21 cellular contexts compared by ENCODE assay signal in the genomic region with DNA sequence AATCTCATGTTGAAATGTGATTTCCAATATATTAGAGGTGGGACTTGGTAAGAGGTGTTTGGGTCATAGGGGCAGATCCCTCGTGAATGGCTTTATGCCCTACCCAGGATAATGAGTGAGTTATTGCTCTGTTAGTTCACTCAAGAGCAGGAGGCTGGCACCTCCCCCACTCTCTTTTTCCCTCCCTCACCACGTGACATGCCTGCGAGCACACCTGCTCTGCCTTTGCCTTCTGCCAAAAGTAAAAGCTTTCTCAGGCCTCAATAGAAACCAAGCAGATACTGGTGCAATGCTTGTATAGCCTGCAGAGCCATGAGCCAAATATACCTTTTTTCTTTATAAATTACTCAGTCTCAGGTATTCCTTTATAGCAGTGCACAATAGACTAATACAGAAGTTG.
DNase-seq lines count a peak whose midpoint lies in the region; ATAC-seq and TF ChIP-seq lines count a peak whose summit lies in the region.
"Had no signal": no experiment of that assay in that cellular context is flagged by ENCODE, and none has a peak within 500 bp of the region (broad histone marks: within the 10 kb centered on the region; RNA-seq: fewer than 3 reads in every experiment).

No MANE protein-coding gene starts in this region.

- peaks cover 13% of the 10 kb centered on the region for H3K4me1 Mint-ChIP-seq in WTC11
- H3K4me1 Mint-ChIP-seq: activated naive CD8-positive, alpha-beta T cell treated with anti-CD3 and anti-CD28 coated beads, Interleukin-2, amount 10 ng/mL, durations not matched to agents 7 days and 5 days; T-cell had no signal

- intact Hi-C loops in left lung (cut with DNase I) = no loop called here

- no peak overlapping the region for H3K4me3 Mint-ChIP-seq in WTC11
- H3K4me3 Mint-ChIP-seq: activated CD4-positive, alpha-beta memory T cell treated with anti-CD3 and anti-CD28 coated beads for 36 hours; activated naive CD8-positive, alpha-beta T cell treated with anti-CD3 and anti-CD28 coated beads, Interleukin-2, amount 10 ng/mL, durations not matched to agents 7 days and 5 days; T-cell had no signal

- no peaks in the 10 kb centered on the region for H3K4me1 ChIP-seq in left lung
- H3K4me1 ChIP-seq: lower lobe of right lung, Peyer's patch, SJSA1 had no signal

- no peaks in the 10 kb centered on the region for H3K27me3 ChIP-seq in left lung
- H3K27me3 ChIP-seq: Peyer's patch, SJSA1, tibial nerve had no signal

- no peak overlapping the region for H3K27ac Mint-ChIP-seq in WTC11
- H3K27ac Mint-ChIP-seq: activated CD4-positive, alpha-beta memory T cell treated with anti-CD3 and anti-CD28 coated beads for 36 hours; activated naive CD8-positive, alpha-beta T cell treated with anti-CD3 and anti-CD28 coated beads, Interleukin-2, amount 10 ng/mL, durations not matched to agents 7 days and 5 days; T-cell had no signal

- H3K9me3 ChIP-seq in left lung = no peaks in the 10 kb centered on the region
- H3K9me3 ChIP-seq: lower lobe of right lung, Peyer's patch, SJSA1, tibial nerve had no signal

- H3K36me3 ChIP-seq in left lung = no peaks in the 10 kb centered on the region
- H3K36me3 ChIP-seq: lower lobe of right lung, Peyer's patch, SJSA1, tibial nerve had no signal

- TF ChIP-seq CTCF in WTC11 (IDR thresholded peaks at IDR 0.05) = no peak
- TF ChIP-seq CTCF in left lung (IDR thresholded peaks at IDR 0.05) = no peak

- no peak overlapping the region for H3K4me3 ChIP-seq in left lung
- H3K4me3 ChIP-seq: lower lobe of right lung, Peyer's patch, SJSA1, tibial nerve had no signal

- CTCF ChIA-PET in WTC11 (lab: Charles Lee) = no interaction called here

- peak; percentile 65 for ATAC-seq in WTC11
- ATAC-seq in HG02852 (IDR thresholded peaks at IDR 0.05; ENCODE audit: unreplicated experiment) = no peak
- ATAC-seq in left lung = no peak
- ATAC-seq: activated CD4-positive, CD25-positive, alpha-beta regulatory T cell treated with anti-CD3 and anti-CD28 coated beads, Interleukin-2, amount 50 U/mL, for 24 hours; lower lobe of right lung; T-cell had no signal

- no peaks in the 10 kb centered on the region for H3K36me3 Mint-ChIP-seq in WTC11
- H3K36me3 Mint-ChIP-seq: activated CD4-positive, alpha-beta memory T cell treated with anti-CD3 and anti-CD28 coated beads for 36 hours; activated naive CD8-positive, alpha-beta T cell treated with anti-CD3 and anti-CD28 coated beads, Interleukin-2, amount 10 ng/mL, durations not matched to agents 7 days and 5 days; T-cell had no signal

- H3K27me3 Mint-ChIP-seq in WTC11 (ENCODE audit: low read depth) = peaks cover 37% of the 10 kb centered on the region
- H3K27me3 Mint-ChIP-seq: activated CD4-positive, alpha-beta memory T cell treated with anti-CD3 and anti-CD28 coated beads for 36 hours had no signal

- POLR2A ChIA-PET in WTC11 (lab: Charles Lee) = no interaction called here

- DNase-seq in DMS153 (lab: John Stamatoyannopoulos, UW) = peak; percentile 27
- DNase-seq in DMS53 treated with DMSO at 0.1 percent for 48 hours (lab: John Stamatoyannopoulos, UW; ENCODE audit: unreplicated experiment) = peak; percentile 48
- DNase-seq in NCI-H2029 treated with DMSO at 0.1 percent for 48 hours (lab: John Stamatoyannopoulos, UW) = peak; percentile 25
- DNase-seq in WTC11 (ENCODE audit: low spot score) = peak; percentile 38
- DNase-seq in activated effector memory CD4-positive, alpha-beta T cell treated with Interleukin-2 at 50 U/mL for 16 hours = no peak
- DNase-seq in left lung = no peak
- DNase-seq: activated CD4-positive, alpha-beta memory T cell treated with anti-CD3 and anti-CD28 coated beads for 36 hours; activated naive CD8-positive, alpha-beta T cell treated with anti-CD3 and anti-CD28 coated beads, Interleukin-2, amount 10 ng/mL, durations not matched to agents 7 days and 5 days; central memory CD4-positive, alpha-beta T cell; lower lobe of right lung; NCI-H2107; Peyer's patch; posterior cingulate gyrus; stimulated activated CD8-positive, alpha-beta memory T cell treated with anti-CD3 and anti-CD28 coated beads, Interleukin-4, amount 100 ng/mL, for 48 hours; T-cell had no signal

- H3K9me3 Mint-ChIP-seq in WTC11 = no peaks in the 10 kb centered on the region
- H3K9me3 Mint-ChIP-seq: activated CD4-positive, alpha-beta memory T cell treated with anti-CD3 and anti-CD28 coated beads for 36 hours; activated naive CD8-positive, alpha-beta T cell treated with anti-CD3 and anti-CD28 coated beads, Interleukin-2, amount 10 ng/mL, durations not matched to agents 7 days and 5 days; T-cell had no signal

- no peak overlapping the region for H3K27ac ChIP-seq in left lung
- H3K27ac ChIP-seq: C4-2B, KMS-11, lower lobe of right lung, Peyer's patch, SJSA1, tibial nerve had no signal

TF ChIP-seq in WTC11, 78 proteins besides CTCF, POLR2A, EP300 and RAD21:
- peak; percentile 76; the same call in 1 of the 2 replicates for TF ChIP-seq USF1 (CRISPR knock-in tag; IDR thresholded peaks at IDR 0.05)
- peak; percentile 82 for TF ChIP-seq USF2 (CRISPR knock-in tag; IDR thresholded peaks at IDR 0.05)
- no peak for TF ChIP-seq RELA (CRISPR knock-in tag; IDR thresholded peaks at IDR 0.05; ENCODE audit: borderline replicate concordance)

Comparison
In these comparisons a context has a peak if more than half of its experiments do, and no peak if none do; other contexts are left out.
1. DNase-seq: peak in DMS153 (single experiment), DMS53 treated with DMSO at 0.1 percent for 48 hours (single experiment), NCI-H2029 treated with DMSO at 0.1 percent for 48 hours (single experiment) and WTC11 (single experiment); none in activated effector memory CD4-positive, alpha-beta T cell treated with Interleukin-2 at 50 U/mL for 16 hours (single experiment) and left lung (0 of 2).